ENCODE assay signal across 26 cellular contexts in genomic region chr3:7917443-7918151, GRCh38.
DNase-seq lines count a peak whose midpoint lies in the region; ATAC-seq lines count a peak whose summit lies in the region.
"Had no signal": no experiment of that assay in that cellular context is flagged by ENCODE, and none has a peak within 500 bp of the region (broad histone marks: within the 10 kb centered on the region; RNA-seq: fewer than 3 reads in every experiment).

No MANE protein-coding gene starts in this region.

- POLR2A ChIA-PET in T-cell (lab: Charles Lee), result no interaction called here

- H3K27ac Mint-ChIP-seq in T-cell, result no peak overlapping the region
- H3K27ac Mint-ChIP-seq: activated T-helper 2 cell treated with anti-CD3 and anti-CD28 coated beads, Interferon-gamma antibody, Interleukin-2, Interleukin-4, amounts not matched to agents 10 μg/mL and 5 μg/mL and 100 μg/mL, durations not matched to agents 14 hours and 24 hours and 36 hours; immature natural killer cell; neural progenitor cell had no signal

- H3K4me3 Mint-ChIP-seq in T-cell, result no peak overlapping the region
- H3K4me3 Mint-ChIP-seq: CD14-positive monocyte, immature natural killer cell, neural progenitor cell had no signal

- ATAC-seq in left ventricle myocardium superior, result no peak
- no peak for ATAC-seq in GM19397 (IDR thresholded peaks at IDR 0.05; ENCODE audit: unreplicated experiment)
- ATAC-seq in T-cell (replicated peaks in 1 of 4), result no peak
- ATAC-seq: left colon, Right ventricle myocardium inferior had no signal

- DNase-seq in stimulated activated CD4-positive, alpha-beta T cell treated with anti-CD3 and anti-CD28 coated beads, Interleukin-12 subunit alpha, Interleukin-12 subunit beta, amount 100 ng/mL, for 48 hours (ENCODE audit: low read depth in 2 of 3, low spot score in 1 of 3), result peak in 2 of 3 donors; percentile 9 to 19
- no peak for DNase-seq in stimulated activated CD4-positive, alpha-beta T cell treated with anti-CD3 and anti-CD28 coated beads, Interleukin-12 subunit alpha, Interleukin-12 subunit beta, amount 100 ng/mL, for 4 hours
- DNase-seq in activated naive CD4-positive, alpha-beta T cell treated with anti-CD3 and anti-CD28 coated beads, Interleukin-2, amount 50 U/mL, for 16 hours, result peak; percentile 22
- peak; percentile 2 for DNase-seq in stimulated activated CD4-positive, alpha-beta T cell treated with anti-CD3 and anti-CD28 coated beads, Interleukin-4, amount 100 ng/mL, for 1 hour
- DNase-seq in left ventricle myocardium superior (no peak), T-cell (no peak)
- DNase-seq: activated CD8-positive, alpha-beta memory T cell treated with anti-CD3 and anti-CD28 coated beads for 24 hours; amniotic stem cell; brain microvascular endothelial cell; DND-41; HCEC 1CT; hypothalamus; immature natural killer cell; left colon; mesenchymal stem cell; NCI-H1417; NCI-H2029 treated with DMSO at 0.1 percent for 48 hours; NCI-H526 treated with DMSO at 0.1 percent for 48 hours; PC-9; T1000; WERI-Rb-1 had no signal

- intact Hi-C loops in left ventricle myocardium superior (cut with micrococcal nuclease), result no loop called here

- CTCF ChIA-PET in T-cell (lab: Charles Lee), result no interaction called here

- H3K27me3 Mint-ChIP-seq in T-cell, result no peaks in the 10 kb centered on the region

- H3K36me3 Mint-ChIP-seq in T-cell, result no peaks in the 10 kb centered on the region
- H3K36me3 Mint-ChIP-seq: CD14-positive monocyte, immature natural killer cell, neural progenitor cell had no signal

- peaks cover 12 to 19% (median 17%) of the 10 kb centered on the region in 3 donors for H3K4me1 Mint-ChIP-seq in T-cell
- H3K4me1 Mint-ChIP-seq: CD14-positive monocyte, neural progenitor cell had no signal

- H3K9me3 Mint-ChIP-seq in T-cell, result no peaks in the 10 kb centered on the region
- H3K9me3 Mint-ChIP-seq: activated T-helper 2 cell treated with anti-CD3 and anti-CD28 coated beads, Interferon-gamma antibody, Interleukin-2, Interleukin-4, amounts not matched to agents 10 μg/mL and 5 μg/mL and 100 μg/mL, durations not matched to agents 14 hours and 24 hours and 36 hours had no signal

Comparison
In these comparisons a context has a peak if more than half of its experiments do, and no peak if none do; other contexts are left out.
1. DNase-seq: peak in stimulated activated CD4-positive, alpha-beta T cell treated with anti-CD3 and anti-CD28 coated beads, Interleukin-12 subunit alpha, Interleukin-12 subunit beta, amount 100 ng/mL, for 48 hours (2 of 3), activated naive CD4-positive, alpha-beta T cell treated with anti-CD3 and anti-CD28 coated beads, Interleukin-2, amount 50 U/mL, for 16 hours (single experiment) and stimulated activated CD4-positive, alpha-beta T cell treated with anti-CD3 and anti-CD28 coated beads, Interleukin-4, amount 100 ng/mL, for 1 hour (single experiment); none in stimulated activated CD4-positive, alpha-beta T cell treated with anti-CD3 and anti-CD28 coated beads, Interleukin-12 subunit alpha, Interleukin-12 subunit beta, amount 100 ng/mL, for 4 hours (single experiment), left ventricle myocardium superior (single experiment) and T-cell (0 of 34).